ENCODE assay signal across 9 cellular contexts in the genomic region with DNA sequence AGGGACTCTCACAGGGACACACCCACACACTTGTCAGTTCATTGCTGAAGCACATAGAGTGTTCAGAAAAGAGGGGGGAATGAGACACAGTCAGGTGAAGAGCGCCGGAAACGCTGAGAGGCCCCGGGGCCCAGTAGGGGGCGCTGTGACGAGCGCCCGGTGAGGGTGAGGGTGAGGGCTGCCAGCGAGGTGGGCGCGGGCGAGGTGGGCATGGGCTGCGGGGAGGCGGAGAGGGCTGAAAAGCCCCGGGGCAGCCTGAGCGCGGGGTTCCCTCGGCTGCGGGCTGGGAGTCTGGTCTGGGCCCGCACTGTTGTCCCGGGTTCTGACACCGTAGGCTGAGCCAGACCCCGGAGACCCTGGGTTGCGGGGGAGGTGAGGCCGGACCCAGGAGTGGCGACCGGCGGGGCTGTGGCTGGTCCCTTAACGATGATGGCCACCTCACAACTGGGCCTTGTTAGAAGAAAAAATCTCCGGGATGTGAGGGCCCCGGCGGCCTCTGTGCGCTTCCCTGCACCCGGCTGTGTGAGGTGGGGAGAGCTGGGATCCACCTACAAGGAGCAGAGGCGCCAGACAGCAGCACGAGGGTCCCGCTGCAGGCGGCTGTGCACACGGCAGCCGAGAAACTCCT.
A peak's percentile ranks its signal among the peaks of the same experiment; 100 is the strongest.
DNase-seq lines count a peak whose midpoint lies in the region; ATAC-seq and TF ChIP-seq lines count a peak whose summit lies in the region.
"Had no signal": no experiment of that assay in that cellular context is flagged by ENCODE, and none has a peak within 500 bp of the region (broad histone marks: within the 10 kb centered on the region; RNA-seq: fewer than 3 reads in every experiment).

No MANE protein-coding gene starts in this region.

- ATAC-seq in sciatic nerve (peak; percentile 56), HG03521 (IDR thresholded peaks at IDR 0.05; ENCODE audit: unreplicated experiment) (no peak)

- intact Hi-C loops in sciatic nerve (cut with DNase I), result no loop called here

- peak; percentile 57 for DNase-seq in activated CD8-positive, alpha-beta memory T cell treated with anti-CD3 and anti-CD28 coated beads, Interleukin-2, amount 50 U/mL, for 48 hours
- no peak for DNase-seq in activated CD8-positive, alpha-beta memory T cell treated with anti-CD3 and anti-CD28 coated beads, Interleukin-2, amount 50 U/mL, for 4 hours
- DNase-seq in NCI-H510A (lab: John Stamatoyannopoulos, UW) (peak; percentile 6), fibroblast of the aortic adventitia (ENCODE audit: low read depth) (no peak), sciatic nerve (ENCODE audit: low spot score) (peak; percentile 54), NCI-H2196 (lab: John Stamatoyannopoulos, UW; ENCODE audit: unreplicated experiment) (no peak), HUDEP-2 (lab: John Stamatoyannopoulos, UW; ENCODE audit: unreplicated experiment in 76 of 76) (no peak)

- no peak overlapping the region for H3K4me3 ChIP-seq in fibroblast of the aortic adventitia (ENCODE audit: low read depth, low read length)
- H3K4me3 ChIP-seq: Peyer's patch had no signal

- peak; percentile 16 for TF ChIP-seq CTCF in fibroblast of the aortic adventitia (IDR thresholded peaks at IDR 0.05; ENCODE audit: insufficient read depth, low read length)

Comparison
In these comparisons a context has a peak if more than half of its experiments do, and no peak if none do; other contexts are left out.
1. DNase-seq: peak in activated CD8-positive, alpha-beta memory T cell treated with anti-CD3 and anti-CD28 coated beads, Interleukin-2, amount 50 U/mL, for 48 hours (single experiment), NCI-H510A (single experiment) and sciatic nerve (single experiment); none in activated CD8-positive, alpha-beta memory T cell treated with anti-CD3 and anti-CD28 coated beads, Interleukin-2, amount 50 U/mL, for 4 hours (single experiment), fibroblast of the aortic adventitia (single experiment), NCI-H2196 (single experiment) and HUDEP-2 (0 of 76).